26 cellular contexts compared by ENCODE assay signal in the genomic region with DNA sequence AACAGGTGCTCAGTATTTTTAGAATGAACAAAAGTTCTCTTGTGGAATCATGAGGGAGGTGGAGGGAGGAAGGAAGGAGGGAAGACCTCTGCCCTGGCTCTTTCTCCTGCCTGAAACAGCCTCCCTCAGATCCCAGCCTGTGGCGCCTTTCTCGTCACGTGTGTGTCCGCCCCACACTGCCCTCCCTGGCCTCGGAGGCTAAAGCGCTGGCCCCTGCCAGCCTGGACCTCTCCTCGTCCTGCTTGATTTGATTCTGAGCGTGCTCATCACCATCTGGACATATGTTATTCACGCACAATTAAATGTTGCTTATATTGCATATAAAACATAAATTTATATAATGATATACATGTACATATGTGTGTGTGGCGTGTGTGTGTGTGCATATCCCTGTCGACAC. TPM values are rescaled to one million over a fixed set of nuclear protein-coding genes. Genes with fewer than 3 reads are reported as not detected.
DNase-seq lines count a peak whose midpoint lies in the region; ATAC-seq, FAIRE-seq and TF ChIP-seq lines count a peak whose summit lies in the region.
"Had no signal": no experiment of that assay in that cellular context is flagged by ENCODE, and none has a peak within 500 bp of the region (broad histone marks: within the 10 kb centered on the region; RNA-seq: fewer than 3 reads in every experiment).

No MANE protein-coding gene starts in this region.

- H3K4me3 ChIP-seq in colonic mucosa (no peak overlapping the region), spleen (no peak overlapping the region)
- H3K4me3 ChIP-seq: ascending aorta, thoracic aorta, vagina had no signal

- peak overlapping the region; percentile 29 for H3K27ac Mint-ChIP-seq in T-helper 17 cell
- H3K27ac Mint-ChIP-seq: HFFc6; stimulated activated memory B cell treated with anti-CD40 and anti-IgM and Interleukin-4, amounts not matched to agents 10 μg/mL and 1 μg/mL and 100 μg/mL, for 72 hours had no signal

- peaks cover 14% of the 10 kb centered on the region for H3K27me3 Mint-ChIP-seq in T-helper 17 cell
- H3K27me3 Mint-ChIP-seq: stimulated activated memory B cell treated with anti-CD40 and anti-IgM and Interleukin-4, amounts not matched to agents 10 μg/mL and 1 μg/mL and 100 μg/mL, for 72 hours had no signal

- intact Hi-C loops in colonic mucosa (cut with DNase I) (no loop called here), spleen (cut with DNase I; ENCODE audit: low total_unique reads) (no loop called here)

- H3K4me1 ChIP-seq in colonic mucosa (no peaks in the 10 kb centered on the region), spleen (no peaks in the 10 kb centered on the region)
- H3K4me1 ChIP-seq: ascending aorta, vagina had no signal

- FAIRE-seq in GM19239 (lab: Jason Lieb, UNC): no peak
- FAIRE-seq: islet of Langerhans had no signal

- no peak for ATAC-seq in T-helper 17 cell
- no peak for ATAC-seq in left lobe of liver
- ATAC-seq in GM18909 (IDR thresholded peaks at IDR 0.05; ENCODE audit: poor library complexity, unreplicated experiment): no peak
- ATAC-seq: stimulated activated memory B cell treated with anti-CD40 and anti-IgM and Interleukin-4, amounts not matched to agents 10 μg/mL and 1 μg/mL and 100 μg/mL, for 72 hours had no signal

- peaks cover 2% of the 10 kb centered on the region for H3K36me3 Mint-ChIP-seq in T-helper 17 cell (ENCODE audit: low read depth)
- H3K36me3 Mint-ChIP-seq: stimulated activated memory B cell treated with anti-CD40 and anti-IgM and Interleukin-4, amounts not matched to agents 10 μg/mL and 1 μg/mL and 100 μg/mL, for 72 hours had no signal

- H3K9me3 ChIP-seq in T-helper 17 cell (ENCODE audit: control insufficient read depth, low read length, poor library complexity, severe bottlenecking): no peaks in the 10 kb centered on the region
- H3K9me3 ChIP-seq in colonic mucosa: no peaks in the 10 kb centered on the region
- peaks cover 0 to 9% (median 0%) of the 10 kb centered on the region in 8 donors for H3K9me3 ChIP-seq in spleen
- H3K9me3 ChIP-seq: ascending aorta, thoracic aorta, vagina had no signal

- TF ChIP-seq CTCF in colonic mucosa (IDR thresholded peaks at IDR 0.05) (no peak), spleen (IDR thresholded peaks at IDR 0.05 in 8 of 11, conservative IDR thresholded peaks at IDR 0.05 in 3 of 11) (no peak)

- TF ChIP-seq POLR2A in spleen (IDR thresholded peaks at IDR 0.05): no peak

- H3K27ac ChIP-seq in colonic mucosa: no peak overlapping the region
- H3K27ac ChIP-seq in spleen: no peak overlapping the region
- H3K27ac ChIP-seq: ascending aorta, epithelial cell of prostate, thoracic aorta, vagina had no signal

- H3K9ac ChIP-seq in colonic mucosa (ENCODE audit: low read depth in 2 of 2, low read length in 2 of 2): no peak overlapping the region

- H3K27me3 ChIP-seq in colonic mucosa: no peaks in the 10 kb centered on the region
- peaks cover 0 to 6% (median 0%) of the 10 kb centered on the region in 7 donors for H3K27me3 ChIP-seq in spleen (replicated peaks in 1 of 7)
- H3K27me3 ChIP-seq: ascending aorta, vagina had no signal

- no peaks in the 10 kb centered on the region for H3K4me1 Mint-ChIP-seq in T-helper 17 cell
- H3K4me1 Mint-ChIP-seq: stimulated activated memory B cell treated with anti-CD40 and anti-IgM and Interleukin-4, amounts not matched to agents 10 μg/mL and 1 μg/mL and 100 μg/mL, for 72 hours had no signal

- DNase-seq in T-helper 17 cell: no peak
- peak; percentile 2 for DNase-seq in colonic mucosa
- DNase-seq in left lobe of liver (ENCODE audit: low spot score): peak; percentile 11
- DNase-seq in spleen: peak; percentile 66
- DNase-seq in NCI-H1436 (lab: John Stamatoyannopoulos, UW): no peak
- no peak for DNase-seq in GM19239 (ENCODE audit: insufficient read length, low spot score)
- DNase-seq: activated CD4-positive, alpha-beta T cell treated with anti-CD3 and anti-CD28 coated beads for 4 hours; activated naive CD4-positive, alpha-beta T cell treated with anti-CD3 and anti-CD28 coated beads, Interleukin-2, amount 50 U/mL, for 16 hours; effector CD4-positive, alpha-beta T cell; HFFc6; NCI-H1105; NCI-H2029; NCI-H2227 treated with DMSO at 0.1 percent for 48 hours; stimulated activated CD4-positive, alpha-beta T cell treated with anti-CD3 and anti-CD28 coated beads, Interleukin-2, amount 100 ng/mL, for 48 hours; T-helper 1 cell had no signal

- 76 to 84% (median 81%) methylated on average over 11 of the region's 11 CpGs for WGBS in spleen, 5 donors

- H3K36me3 ChIP-seq in colonic mucosa: no peaks in the 10 kb centered on the region
- H3K36me3 ChIP-seq in spleen: no peaks in the 10 kb centered on the region
- H3K36me3 ChIP-seq: ascending aorta, thoracic aorta, vagina had no signal

- no peak overlapping the region for H3K4me3 Mint-ChIP-seq in T-helper 17 cell
- H3K4me3 Mint-ChIP-seq: HFFc6; stimulated activated memory B cell treated with anti-CD40 and anti-IgM and Interleukin-4, amounts not matched to agents 10 μg/mL and 1 μg/mL and 100 μg/mL, for 72 hours had no signal

RNA-seq across cellular contexts. Expression of a gene that starts 41.0 kb away (rescaled TPM):
- total RNA-seq in T-helper 17 cell (under 1 TPM in 1 of 2 donors, not detected in 1; 0.52 TPM), colonic mucosa (under 1 TPM; 0.44 to 0.53 TPM), left lobe of liver (0.25 TPM), spleen (10 to 100 TPM in 4 of 7 donors, 1 to 10 TPM in 3; 7.3 to 15.0 (median 10.1) TPM)
- 1 to 10 TPM; 1.4 to 2.6 (median 1.4) TPM for polyA plus RNA-seq in spleen
- total RNA-seq: ascending aorta, fibroblast of villous mesenchyme, HFFc6, M059J, pulmonary artery endothelial cell, SK-MEL-5, thoracic aorta had no signal

Comparison
In these comparisons a context has a peak if more than half of its experiments do, and no peak if none do; other contexts are left out.
1. DNase-seq: peak in colonic mucosa (single experiment), left lobe of liver (single experiment) and spleen (single experiment); none in T-helper 17 cell (0 of 3), NCI-H1436 (single experiment) and GM19239 (single experiment).